ENCODE assay signal across 1 cellular context in the genomic region with DNA sequence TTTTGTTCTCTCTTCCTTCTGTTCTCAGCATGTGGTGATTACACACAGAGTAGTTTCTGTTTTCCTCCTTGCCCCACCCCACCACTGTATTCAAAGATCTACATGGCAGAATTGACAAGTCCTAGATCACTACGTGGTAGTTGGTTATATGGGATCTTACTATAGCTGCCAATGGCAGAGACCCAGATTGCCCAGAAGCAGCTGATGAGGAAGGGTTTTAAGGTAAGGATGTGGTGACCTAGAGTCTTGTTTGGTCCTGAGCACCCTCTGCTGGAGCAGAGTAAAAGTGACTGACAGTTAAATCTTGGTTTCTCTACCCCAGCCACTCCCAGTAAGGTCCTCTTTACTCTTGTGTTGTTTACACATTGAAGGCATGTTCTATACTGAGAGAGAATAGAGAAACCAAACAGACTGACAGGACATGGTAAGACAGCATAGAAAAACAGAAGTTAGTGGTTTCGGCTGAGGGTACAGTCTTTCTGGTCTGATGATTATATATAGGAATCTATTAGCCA.
TF ChIP-seq lines count a peak whose summit lies in the region.

No MANE protein-coding gene starts in this region.

TF ChIP-seq in endothelial cell of umbilical vein, 7 proteins besides CTCF, POLR2A, EP300 and RAD21 (continued from another document):
- TF ChIP-seq JUN (IDR thresholded peaks at IDR 0.05; ENCODE audit: borderline replicate concordance, insufficient read depth, insufficient read length, low read depth) = no peak
